ENCODE assay signal across 19 cellular contexts in the genomic region with DNA sequence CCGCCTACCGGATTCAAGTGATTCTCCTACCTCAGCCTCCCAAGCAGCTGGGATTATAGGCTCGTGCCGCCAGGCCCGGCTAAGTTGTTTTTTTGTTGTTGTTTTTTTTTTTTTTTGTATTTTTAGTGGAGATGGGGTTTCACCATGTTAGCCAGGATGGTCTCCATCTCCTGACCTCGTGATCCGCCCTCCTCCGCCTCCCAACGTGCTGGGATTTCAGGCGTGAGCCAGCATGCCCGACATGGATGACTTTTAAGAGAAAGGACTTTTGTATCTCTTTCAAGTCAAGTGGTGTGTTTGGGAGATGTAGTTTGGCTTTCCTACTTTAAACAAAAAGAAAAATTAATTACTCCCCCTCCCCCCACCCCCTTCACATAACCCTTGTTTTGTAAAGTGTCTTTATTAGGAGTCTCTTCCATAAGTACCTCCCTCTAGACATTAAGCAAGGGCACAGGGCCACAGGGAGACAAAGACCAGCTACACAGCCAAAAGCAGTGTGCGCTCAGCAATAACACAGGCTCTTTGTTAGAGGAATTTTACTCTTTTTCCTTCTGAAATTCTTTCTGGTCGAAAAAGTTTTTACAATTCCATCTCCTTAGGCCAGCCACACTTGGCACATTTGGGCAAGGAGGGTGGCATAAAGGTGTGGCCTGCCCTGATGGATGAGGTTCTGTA. TPM values are rescaled to one million over a fixed set of nuclear protein-coding genes. Genes with fewer than 3 reads are reported as not detected.
DNase-seq lines count a peak whose midpoint lies in the region; ATAC-seq, FAIRE-seq and TF ChIP-seq lines count a peak whose summit lies in the region.
"Had no signal": no experiment of that assay in that cellular context is flagged by ENCODE, and none has a peak within 500 bp of the region (broad histone marks: within the 10 kb centered on the region; RNA-seq: fewer than 3 reads in every experiment).

No MANE protein-coding gene starts in this region.

- TF ChIP-seq CTCF in brain (conservative IDR thresholded peaks at IDR 0.05): no peak
- TF ChIP-seq CTCF in mesothelial cell of epicardium (IDR thresholded peaks at IDR 0.05; ENCODE audit: unreplicated experiment): no peak

- no peak for ATAC-seq in GM18502 (IDR thresholded peaks at IDR 0.05; ENCODE audit: poor library complexity, unreplicated experiment)
- no peak for ATAC-seq in activated T-cell treated with anti-CD3 and anti-CD28 coated beads, Interleukin-2, amount 50 U/mL, for 4 hours
- ATAC-seq: psoas muscle had no signal

- H3K4me3 Mint-ChIP-seq in brain: no peak overlapping the region
- no peak overlapping the region for H3K4me3 Mint-ChIP-seq in mesothelial cell of epicardium
- H3K4me3 Mint-ChIP-seq in activated T-cell treated with anti-CD3 and anti-CD28 coated beads, Interleukin-2, amount 50 U/mL, for 4 hours: no peak overlapping the region
- H3K4me3 Mint-ChIP-seq: activated CD4-positive, alpha-beta memory T cell treated with anti-CD3 and anti-CD28 coated beads, Interleukin-2, amount 10 ng/mL, durations not matched to agents 7 days and 5 days; IgD-negative memory B cell had no signal

- DNase-seq in NCI-H2227 (lab: John Stamatoyannopoulos, UW; ENCODE audit: unreplicated experiment): peak; percentile 22
- DNase-seq in NCI-H2227 treated with DMSO at 0.1 percent for 48 hours (lab: John Stamatoyannopoulos, UW): no peak
- DNase-seq in mesothelial cell of epicardium (ENCODE audit: low spot score in 2 of 2, unreplicated experiment in 2 of 2): no peak
- no peak for DNase-seq in activated T-cell treated with anti-CD3 and anti-CD28 coated beads, Interleukin-2, amount 50 U/mL, for 4 hours
- no peak for DNase-seq in H54 (ENCODE audit: insufficient read length, low spot score)
- DNase-seq in AG08396 (ENCODE audit: low spot score): no peak
- DNase-seq: activated CD4-positive, alpha-beta memory T cell treated with anti-CD3 and anti-CD28 coated beads, Interleukin-2, amount 10 ng/mL, durations not matched to agents 7 days and 5 days; activated T-cell treated with anti-CD3 and anti-CD28 coated beads, Interleukin-2, amount 50 U/mL, for 48 hours; CD4-positive, alpha-beta memory T cell; left ventricle myocardium inferior; NCI-H82; Peyer's patch; psoas muscle; stimulated activated naive CD4-positive, alpha-beta T cell had no signal

- H3K27me3 Mint-ChIP-seq in brain (no peaks in the 10 kb centered on the region), mesothelial cell of epicardium (ENCODE audit: low read depth) (no peaks in the 10 kb centered on the region)
- H3K27me3 Mint-ChIP-seq in activated T-cell treated with anti-CD3 and anti-CD28 coated beads, Interleukin-2, amount 50 U/mL, for 4 hours (ENCODE audit: low read depth): no peaks in the 10 kb centered on the region
- H3K27me3 Mint-ChIP-seq: activated CD4-positive, alpha-beta memory T cell treated with anti-CD3 and anti-CD28 coated beads, Interleukin-2, amount 10 ng/mL, durations not matched to agents 7 days and 5 days; CD4-positive, alpha-beta memory T cell; IgD-negative memory B cell had no signal

- H3K9me3 Mint-ChIP-seq in brain (peaks cover 0 to 3% (median 0%) of the 10 kb centered on the region in 5 experiments), mesothelial cell of epicardium (no peaks in the 10 kb centered on the region)
- no peaks in the 10 kb centered on the region for H3K9me3 Mint-ChIP-seq in activated T-cell treated with anti-CD3 and anti-CD28 coated beads, Interleukin-2, amount 50 U/mL, for 4 hours
- H3K9me3 Mint-ChIP-seq: activated CD4-positive, alpha-beta memory T cell treated with anti-CD3 and anti-CD28 coated beads, Interleukin-2, amount 10 ng/mL, durations not matched to agents 7 days and 5 days; IgD-negative memory B cell had no signal

- FAIRE-seq in H54 (lab: Jason Lieb, UNC): no peak
- FAIRE-seq: urothelium cell line had no signal

- H3K27ac Mint-ChIP-seq in brain: peak overlapping the region; percentile 14 to 70 (median 28)
- H3K27ac Mint-ChIP-seq in mesothelial cell of epicardium: peak overlapping the region; percentile 0
- H3K27ac Mint-ChIP-seq: activated CD4-positive, alpha-beta memory T cell treated with anti-CD3 and anti-CD28 coated beads, Interleukin-2, amount 10 ng/mL, durations not matched to agents 7 days and 5 days; CD4-positive, alpha-beta memory T cell; IgD-negative memory B cell had no signal

- H3K4me1 Mint-ChIP-seq in brain: peaks cover 87% of the 10 kb centered on the region
- peaks cover 18% of the 10 kb centered on the region for H3K4me1 Mint-ChIP-seq in mesothelial cell of epicardium
- H3K4me1 Mint-ChIP-seq in activated T-cell treated with anti-CD3 and anti-CD28 coated beads, Interleukin-2, amount 50 U/mL, for 4 hours (ENCODE audit: low read depth): no peaks in the 10 kb centered on the region
- H3K4me1 Mint-ChIP-seq: activated CD4-positive, alpha-beta memory T cell treated with anti-CD3 and anti-CD28 coated beads, Interleukin-2, amount 10 ng/mL, durations not matched to agents 7 days and 5 days; IgD-negative memory B cell had no signal

- TF ChIP-seq POLR2A in H54 (IDR thresholded peaks at IDR 0.05; ENCODE audit: low read depth, low read length): no peak

- H3K36me3 Mint-ChIP-seq in brain (peaks cover 42% of the 10 kb centered on the region), mesothelial cell of epicardium (no peaks in the 10 kb centered on the region)
- H3K36me3 Mint-ChIP-seq in activated T-cell treated with anti-CD3 and anti-CD28 coated beads, Interleukin-2, amount 50 U/mL, for 4 hours (ENCODE audit: insufficient read depth): peaks cover 8% of the 10 kb centered on the region
- H3K36me3 Mint-ChIP-seq: CD4-positive, alpha-beta memory T cell had no signal

RNA-seq across cellular contexts. Expression of gene JAKMIP2, which starts 31.2 kb away (rescaled TPM):
- polyA plus RNA-seq in brain (ENCODE audit: insufficient read depth, low read depth, low replicate concordance): 14.9 TPM
- total RNA-seq in mesothelial cell of epicardium: 5.1 to 5.5 TPM (median 5.4 TPM) in 3 replicates
- 1 to 10 TPM in 1 of 3 donors, under 1 TPM in 2; 0.56 to 1.3 (median 0.76) TPM for total RNA-seq in activated T-cell treated with anti-CD3 and anti-CD28 coated beads, Interleukin-2, amount 50 U/mL, for 4 hours
- total RNA-seq: myocyte had no signal
